Comparison of ENCODE assay signal across 15 cellular contexts in genomic region chr2:196468394-196468793, GRCh38.
A peak's percentile ranks its signal among the peaks of the same experiment; 100 is the strongest.
DNase-seq lines count a peak whose midpoint lies in the region; ATAC-seq, FAIRE-seq and TF ChIP-seq lines count a peak whose summit lies in the region.
"Had no signal": no experiment of that assay in that cellular context is flagged by ENCODE, and none has a peak within 500 bp of the region (broad histone marks: within the 10 kb centered on the region; RNA-seq: fewer than 3 reads in every experiment).

No MANE protein-coding gene starts in this region.

- H3K27ac ChIP-seq in IMR-90 (ENCODE audit: insufficient read depth, low read length) (no peak overlapping the region), K562 (ENCODE audit: extremely low read depth, low read depth, low read length) (no peak overlapping the region), osteoblast (ENCODE audit: low read depth, low read length) (no peak overlapping the region), neuronal stem cell (replicated peaks; ENCODE audit: low read length) (no peak overlapping the region)
- H3K27ac ChIP-seq: SJSA1 had no signal

- FAIRE-seq in K562 (lab: Jason Lieb, UNC) = no peak

- ATAC-seq in IMR-90 (ENCODE audit: low read depth) (no peak), K562 (0 out of 3 replicates have a peak, but pooled peaks have one; percentile 40), HG02798 (IDR thresholded peaks at IDR 0.05; ENCODE audit: poor library complexity, unreplicated experiment) (no peak)
- ATAC-seq: esophagus mucosa had no signal

- H2AK5ac ChIP-seq in IMR-90 (ENCODE audit: low read depth, low read length) (no peak overlapping the region), neuronal stem cell (ENCODE audit: low read depth, low read length) (no peak overlapping the region)

- TF ChIP-seq EP300 in K562 (IDR thresholded peaks at IDR 0.05; ENCODE audit: low read length) = no peak

- H2BK5ac ChIP-seq in IMR-90 (ENCODE audit: low read depth, low read length, poor library complexity, severe bottlenecking) (no peak overlapping the region), neuronal stem cell (ENCODE audit: low read length) (no peak overlapping the region)

- H3K4ac ChIP-seq in IMR-90 (ENCODE audit: low read depth, low read length) (no peak overlapping the region), neuronal stem cell (ENCODE audit: low read length) (no peak overlapping the region)

- no peaks in the 10 kb centered on the region for H3K36me3 ChIP-seq in IMR-90 (ENCODE audit: control insufficient read depth, insufficient read depth, low read length)
- no peaks in the 10 kb centered on the region for H3K36me3 ChIP-seq in K562 (ENCODE audit: control insufficient read depth, insufficient read depth, low read length)
- H3K36me3 ChIP-seq in osteoblast (ENCODE audit: insufficient read depth, low read length) = no peaks in the 10 kb centered on the region
- H3K36me3 ChIP-seq in neuronal stem cell (replicated peaks in 1 of 2; ENCODE audit: control insufficient read depth in 2 of 2, insufficient read depth in 2 of 2, low read length in 2 of 2) = no peaks in the 10 kb centered on the region
- H3K36me3 ChIP-seq: SJSA1 had no signal

- intact Hi-C loops in IMR-90 (cut with micrococcal nuclease) = loop anchor here (10.0 kb wide), 1 partner anchor 296 kb away; no protein-coding TSS in a partner anchor
- intact Hi-C loops in K562 (cut with micrococcal nuclease) = loop anchor here (5.0 kb wide), 2 partner anchors 336 to 391 kb away; no protein-coding TSS in a partner anchor

- H2BK120ac ChIP-seq in IMR-90 (ENCODE audit: low read depth, low read length) = no peak overlapping the region
- H2BK120ac ChIP-seq in neuronal stem cell (ENCODE audit: low read depth, low read length) = no peak overlapping the region

- H3K14ac ChIP-seq in IMR-90 (replicated peaks; ENCODE audit: low read depth, low read length) = no peak overlapping the region
- no peak overlapping the region for H3K14ac ChIP-seq in neuronal stem cell (ENCODE audit: low read length)

- H4K20me1 ChIP-seq in IMR-90 (ENCODE audit: insufficient read depth, low read length) (no peaks in the 10 kb centered on the region), K562 (replicated peaks; ENCODE audit: control insufficient read depth, insufficient read depth, low read length) (no peaks in the 10 kb centered on the region), osteoblast (ENCODE audit: insufficient read depth, low read length) (no peaks in the 10 kb centered on the region)

- H3K9me1 ChIP-seq in IMR-90 (ENCODE audit: insufficient read depth, low read length) (no peaks in the 10 kb centered on the region), K562 (ENCODE audit: control insufficient read depth, insufficient read depth, low read length) (no peaks in the 10 kb centered on the region)

- H3K23ac ChIP-seq in IMR-90 (ENCODE audit: low read depth, low read length) = no peak overlapping the region
- no peak overlapping the region for H3K23ac ChIP-seq in neuronal stem cell (ENCODE audit: low read depth, low read length, poor library complexity)

- POLR2A ChIA-PET in IMR-90 (lab: Charles Lee; ENCODE audit: unreplicated experiment) = no interaction called here
- POLR2A ChIA-PET in K562 (lab: Yijun Ruan, JAX) = no interaction called here

- H3K18ac ChIP-seq in IMR-90 (ENCODE audit: low read depth, low read length) (no peak overlapping the region), neuronal stem cell (ENCODE audit: low read length) (no peak overlapping the region)

- TF ChIP-seq CTCF in GM10266 (IDR thresholded peaks at IDR 0.05; ENCODE audit: control insufficient read depth, insufficient read depth, low read depth, missing control alignments) (peak; percentile 32), IMR-90 (conservative IDR thresholded peaks at IDR 0.05; ENCODE audit: low read depth, low read length) (0 out of 2 replicates have a peak, but pooled peaks have one; percentile 3), K562 (IDR thresholded peaks at IDR 0.05 in 2 of 3, conservative IDR thresholded peaks at IDR 0.05 in 1 of 3; ENCODE audit: insufficient read depth in 2 of 3, low read depth in 1 of 3, low read length in 3 of 3) (peak; percentile 21 to 44 (median 44); a peak in 4 of 6 replicates), osteoblast (IDR thresholded peaks at IDR 0.05; ENCODE audit: extremely low read depth, low read depth, low read length) (peak; percentile 11)

- no peak overlapping the region for H3K56ac ChIP-seq in IMR-90 (ENCODE audit: extremely low read depth, insufficient read depth, low read length)

- H2AK9ac ChIP-seq in IMR-90 (replicated peaks; ENCODE audit: low read depth, low read length, poor library complexity) = no peak overlapping the region

- no peak for TF ChIP-seq POLR2A in IMR-90 (IDR thresholded peaks at IDR 0.05; ENCODE audit: low read depth, low read length)
- TF ChIP-seq POLR2A in K562 (conservative IDR thresholded peaks at IDR 0.05) = no peak

- H3K79me2 ChIP-seq in K562 (ENCODE audit: control insufficient read depth, insufficient read depth, low read length) (no peaks in the 10 kb centered on the region), osteoblast (ENCODE audit: insufficient read depth, low read length) (no peaks in the 10 kb centered on the region)

- H4K8ac ChIP-seq in IMR-90 (ENCODE audit: low read depth in 2 of 2, low read length in 2 of 2) (no peak overlapping the region), neuronal stem cell (ENCODE audit: low read depth, low read length) (no peak overlapping the region)

- no peak for TF ChIP-seq RAD21 in IMR-90 (IDR thresholded peaks at IDR 0.05; ENCODE audit: low read length)
- peak in 1 of 2 experiments; percentile 74; a peak in 3 of 4 replicates for TF ChIP-seq RAD21 in K562 (CRISPR knock-in tag; conservative IDR thresholded peaks at IDR 0.05 in 1 of 2, IDR thresholded peaks at IDR 0.05 in 1 of 2)

- no CpG with 5 or more reads among the region's 3 CpGs for WGBS in IMR-90 (ENCODE audit: extremely low coverage in 2 of 2, insufficient read length in 1 of 2), 2 experiments
- 24% methylated on average over 3 of the region's 3 CpGs for WGBS in K562 (ENCODE audit: insufficient coverage, low coverage, missing lambda C conversion rate)
- no CpG with 5 or more reads among the region's 3 CpGs for WGBS in neuronal stem cell (ENCODE audit: extremely low coverage in 2 of 2, insufficient read length in 2 of 2, insufficient replicate concordance in 1 of 2), 2 donors

- H3K4me3 ChIP-seq in IMR-90 (ENCODE audit: insufficient read depth, low read depth, low read length) (no peak overlapping the region), K562 (no peak overlapping the region), osteoblast (ENCODE audit: insufficient read depth, low read length) (no peak overlapping the region), neuronal stem cell (ENCODE audit: low read length in 2 of 2) (no peak overlapping the region)
- H3K4me3 ChIP-seq: lung, SJSA1 had no signal

- H4K91ac ChIP-seq in IMR-90 (ENCODE audit: insufficient read depth, low read depth, low read length) (no peak overlapping the region), neuronal stem cell (ENCODE audit: low read depth, low read length, poor library complexity) (no peak overlapping the region)

- H3K9ac ChIP-seq in IMR-90 (ENCODE audit: low read depth, low read length) = no peak overlapping the region
- no peak overlapping the region for H3K9ac ChIP-seq in K562 (ENCODE audit: insufficient read depth in 1 of 2, low read depth in 2 of 2, low read length in 2 of 2)
- no peak overlapping the region for H3K9ac ChIP-seq in neuronal stem cell (ENCODE audit: low read depth, low read length, poor library complexity)

- H4K5ac ChIP-seq in IMR-90 (ENCODE audit: low read depth, low read length) = no peak overlapping the region

- CTCF ChIA-PET in IMR-90 (lab: Yijun Ruan, JAX) (no interaction called here), K562 (lab: Yijun Ruan, JAX; ENCODE audit: low intra/inter-chr PET ratio) (interaction anchor here (1.2 kb wide), 1 partner anchor 191 kb away, joined by 3 read pairs; no protein-coding TSS in a partner anchor)

- no peak overlapping the region for H2AFZ ChIP-seq in IMR-90 (replicated peaks; ENCODE audit: low read length, poor library complexity)
- H2AFZ ChIP-seq in K562 (ENCODE audit: low read depth, low read length) = no peak overlapping the region
- no peak overlapping the region for H2AFZ ChIP-seq in osteoblast (ENCODE audit: low read length)
- no peak overlapping the region for H2AFZ ChIP-seq in neuronal stem cell (ENCODE audit: low read length)

- dilution Hi-C loops in IMR-90 (cut with HindIII; ENCODE audit: low sequenced_read_pairs, unreplicated experiment) = no loop called here

- no peak overlapping the region for H2BK12ac ChIP-seq in neuronal stem cell (ENCODE audit: low read length)

- H3K4me1 ChIP-seq in IMR-90 (ENCODE audit: control insufficient read depth, insufficient read depth, low read length) (no peaks in the 10 kb centered on the region), K562 (replicated peaks in 1 of 2; ENCODE audit: control insufficient read depth in 2 of 2, insufficient read depth in 2 of 2, low read length in 2 of 2) (no peaks in the 10 kb centered on the region), osteoblast (ENCODE audit: insufficient read depth, low read length) (no peaks in the 10 kb centered on the region), neuronal stem cell (ENCODE audit: control insufficient read depth in 2 of 2, insufficient read depth in 1 of 2, low read depth in 1 of 2, low read length in 2 of 2) (peaks cover 0 to 1% of the 10 kb centered on the region in 2 donors)
- H3K4me1 ChIP-seq: SJSA1 had no signal

- no peak overlapping the region for H2BK20ac ChIP-seq in IMR-90 (ENCODE audit: low read depth, low read length)

- H3K79me1 ChIP-seq in IMR-90 (ENCODE audit: low read depth in 1 of 2, low read length in 2 of 2) (no peaks in the 10 kb centered on the region), neuronal stem cell (ENCODE audit: low read depth, low read length) (no peaks in the 10 kb centered on the region)

- no peak for DNase-seq in GM10266 (ENCODE audit: extremely low spot score)
- no peak for DNase-seq in IMR-90
- peak in 2 of 4 experiments; percentile 6 to 23 for DNase-seq in K562 (ENCODE audit: extremely low read depth in 1 of 4, low spot score in 3 of 4)
- DNase-seq in osteoblast (ENCODE audit: insufficient read length, low spot score, missing footprints) = no peak
- no peak for DNase-seq in SKM-1 treated with dmso at 0.1 percent for 144 hours (lab: John Stamatoyannopoulos, UW; ENCODE audit: unreplicated experiment)
- no peak for DNase-seq in NOMO-1 treated with dmso at 0.1 percent for 144 hours (lab: John Stamatoyannopoulos, UW; ENCODE audit: unreplicated experiment)
- DNase-seq in neuronal stem cell (ENCODE audit: low spot score) = no peak
- DNase-seq: activated naive CD4-positive, alpha-beta T cell treated with Interleukin-2 at 50 U/mL for 16 hours; CD4-positive, alpha-beta memory T cell; NCI-H526 treated with DMSO at 0.1 percent for 48 hours; nucleus accumbens had no signal

- in situ Hi-C loops in IMR-90 (cut with MboI; ENCODE audit: low sequenced_read_pairs) = no loop called here
- in situ Hi-C loops in K562 (cut with MboI) = loop anchor here (10.0 kb wide), 1 partner anchor 334 kb away; no protein-coding TSS in a partner anchor

- BruUV-seq in IMR-90 (replicated peaks; lab: Mats Ljungman, UMichigan) = no TSS peak
- no TSS peak for BruUV-seq in K562 (replicated peaks; lab: Mats Ljungman, UMichigan)

- peaks cover 2% of the 10 kb centered on the region; the same call in 1 of the 2 replicates for H3K27me3 ChIP-seq in IMR-90 (ENCODE audit: control insufficient read depth, insufficient read depth, low read length)
- H3K27me3 ChIP-seq in K562 (ENCODE audit: control insufficient read depth in 2 of 2, insufficient read depth in 2 of 2, low read length in 2 of 2) = no peaks in the 10 kb centered on the region
- no peaks in the 10 kb centered on the region for H3K27me3 ChIP-seq in osteoblast (ENCODE audit: insufficient read depth, low read length)
- no peaks in the 10 kb centered on the region for H3K27me3 ChIP-seq in neuronal stem cell (ENCODE audit: control insufficient read depth in 3 of 3, insufficient read depth in 3 of 3, low read depth in 1 of 3, low read length in 3 of 3)
- H3K27me3 ChIP-seq: SJSA1 had no signal

- H2BK15ac ChIP-seq in IMR-90 (ENCODE audit: low read depth, low read length) (no peak overlapping the region), neuronal stem cell (ENCODE audit: low read length) (no peak overlapping the region)

- H3K4me2 ChIP-seq in IMR-90 (ENCODE audit: low read depth, low read length) (no peak overlapping the region), K562 (ENCODE audit: insufficient read depth, low read length) (no peak overlapping the region), osteoblast (ENCODE audit: insufficient read depth, low read length) (no peak overlapping the region), neuronal stem cell (ENCODE audit: insufficient read depth, low read length, poor library complexity, severe bottlenecking) (no peak overlapping the region)

- no peaks in the 10 kb centered on the region for H3K9me3 ChIP-seq in IMR-90 (ENCODE audit: control insufficient read depth, insufficient read depth, low read length)
- H3K9me3 ChIP-seq in K562 (replicated peaks; ENCODE audit: control insufficient read depth, insufficient read depth, low read depth, low read length) = no peaks in the 10 kb centered on the region
- no peaks in the 10 kb centered on the region for H3K9me3 ChIP-seq in osteoblast (ENCODE audit: low read depth, low read length)
- no peaks in the 10 kb centered on the region for H3K9me3 ChIP-seq in neuronal stem cell (replicated peaks in 1 of 2; ENCODE audit: control insufficient read depth in 2 of 2, insufficient read depth in 1 of 2, low read depth in 1 of 2, low read length in 2 of 2)
- H3K9me3 ChIP-seq: SJSA1 had no signal
